In the genomic region with DNA sequence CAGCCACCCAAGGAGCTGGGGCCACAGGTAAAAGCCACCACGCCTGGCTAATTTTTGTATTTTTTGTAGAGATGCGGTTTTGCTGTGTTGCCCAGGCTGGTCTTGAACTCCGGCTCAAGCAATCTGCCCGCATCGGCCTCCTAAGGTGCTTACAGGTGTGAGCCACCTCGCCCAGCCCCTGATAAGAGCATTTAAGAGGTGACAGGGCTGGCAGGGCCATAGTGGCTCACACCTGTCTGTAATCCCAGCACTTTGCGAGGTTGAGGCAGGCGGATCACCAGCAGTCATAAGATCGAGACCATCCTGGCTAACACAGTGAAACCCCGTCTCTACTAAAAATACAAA, we compare ENCODE assay signal across 21 cellular contexts. TPM values are rescaled to one million over a fixed set of nuclear protein-coding genes. Genes with fewer than 3 reads are reported as not detected.
DNase-seq lines count a peak whose midpoint lies in the region; ATAC-seq and TF ChIP-seq lines count a peak whose summit lies in the region.
"Had no signal": no experiment of that assay in that cellular context is flagged by ENCODE, and none has a peak within 500 bp of the region (broad histone marks: within the 10 kb centered on the region; RNA-seq: fewer than 3 reads in every experiment).

No MANE protein-coding gene starts in this region.

- peaks cover 10% of the 10 kb centered on the region for H3K4me1 ChIP-seq in OCI-LY1 (ENCODE audit: insufficient read depth, low read length, severe bottlenecking)
- peaks cover 0 to 61% (median 31%) of the 10 kb centered on the region in 6 donors for H3K4me1 ChIP-seq in spleen
- H3K4me1 ChIP-seq in testis: peaks cover 6% of the 10 kb centered on the region
- H3K4me1 ChIP-seq: breast epithelium, uterus had no signal

- H3F3A ChIP-seq in OCI-LY1 (ENCODE audit: insufficient read depth, low read length): no peaks in the 10 kb centered on the region

- H2AFZ ChIP-seq in OCI-LY1 (ENCODE audit: low read length): no peak overlapping the region
- H2AFZ ChIP-seq: parathyroid adenoma had no signal

- 87 to 93% (median 89%) methylated on average over 10 of the region's 10 CpGs for WGBS in spleen, 5 donors
- WGBS in testis, 2 donors: 97% methylated on average over 10 of the region's 10 CpGs

- peaks cover 11% of the 10 kb centered on the region for H3K4me1 Mint-ChIP-seq in activated CD4-positive, alpha-beta T cell treated with anti-CD3 and anti-CD28 coated beads, Interleukin-2, amount 10 ng/mL, durations not matched to agents 24 days and 14 days
- peaks cover 26 to 32% of the 10 kb centered on the region in 2 donors for H3K4me1 Mint-ChIP-seq in effector memory CD8-positive, alpha-beta T cell (ENCODE audit: low read depth in 2 of 2)

- 0 out of 2 replicates have a peak overlapping the region, but pooled peaks have one; percentile 47 for H3K4me2 ChIP-seq in OCI-LY1 (ENCODE audit: low read length)
- H3K4me2 ChIP-seq: smooth muscle cell had no signal

- no peaks in the 10 kb centered on the region for H3K9me2 ChIP-seq in OCI-LY1 (ENCODE audit: low read depth, low read length)

- intact Hi-C loops in activated CD4-positive, alpha-beta T cell treated with anti-CD3 and anti-CD28 coated beads, Interleukin-2, amount 10 ng/mL, durations not matched to agents 24 days and 14 days (cut with micrococcal nuclease): no loop called here
- intact Hi-C loops in spleen (cut with DNase I; ENCODE audit: low total_unique reads) (no loop called here), testis (cut with DNase I; ENCODE audit: low total_unique reads) (no loop called here)

- H3K27me3 ChIP-seq in OCI-LY1 (ENCODE audit: insufficient read depth, low read length): no peaks in the 10 kb centered on the region; the same call in 1 of the 2 replicates
- no peaks in the 10 kb centered on the region for H3K27me3 ChIP-seq in spleen (replicated peaks in 1 of 7)
- no peaks in the 10 kb centered on the region for H3K27me3 ChIP-seq in testis
- H3K27me3 ChIP-seq: breast epithelium, dorsolateral prefrontal cortex, heart right ventricle, uterus had no signal

- H3K9me3 Mint-ChIP-seq in activated CD4-positive, alpha-beta T cell treated with anti-CD3 and anti-CD28 coated beads, Interleukin-2, amount 10 ng/mL, durations not matched to agents 24 days and 14 days: no peaks in the 10 kb centered on the region
- H3K9me3 Mint-ChIP-seq in effector memory CD8-positive, alpha-beta T cell: peaks cover 0 to 2% of the 10 kb centered on the region in 2 donors
- H3K9me3 Mint-ChIP-seq: activated naive CD8-positive, alpha-beta T cell treated with anti-CD3 and anti-CD28 coated beads, Interleukin-2, amount 50 U/mL, for 24 hours had no signal

- peak overlapping the region; percentile 49 for H3K27ac Mint-ChIP-seq in activated CD4-positive, alpha-beta T cell treated with anti-CD3 and anti-CD28 coated beads, Interleukin-2, amount 10 ng/mL, durations not matched to agents 24 days and 14 days
- H3K27ac Mint-ChIP-seq in effector memory CD8-positive, alpha-beta T cell: peak overlapping the region; percentile 97 to 100
- H3K27ac Mint-ChIP-seq: activated naive CD8-positive, alpha-beta T cell treated with anti-CD3 and anti-CD28 coated beads, Interleukin-2, amount 50 U/mL, for 24 hours had no signal

- H3K27me3 Mint-ChIP-seq in activated CD4-positive, alpha-beta T cell treated with anti-CD3 and anti-CD28 coated beads, Interleukin-2, amount 10 ng/mL, durations not matched to agents 24 days and 14 days: no peaks in the 10 kb centered on the region
- no peaks in the 10 kb centered on the region for H3K27me3 Mint-ChIP-seq in effector memory CD8-positive, alpha-beta T cell
- H3K27me3 Mint-ChIP-seq: activated naive CD8-positive, alpha-beta T cell treated with anti-CD3 and anti-CD28 coated beads, Interleukin-2, amount 50 U/mL, for 24 hours had no signal

- TF ChIP-seq POLR2A in spleen (IDR thresholded peaks at IDR 0.05) (no peak), testis (IDR thresholded peaks at IDR 0.05) (no peak)

- H3K4me3 ChIP-seq in OCI-LY1 (ENCODE audit: low read depth, low read length, poor library complexity, severe bottlenecking) (no peak overlapping the region), spleen (peak overlapping the region in 1 of 8 donors; percentile 31), testis (no peak overlapping the region)
- H3K4me3 ChIP-seq: breast epithelium, dorsolateral prefrontal cortex, heart right ventricle, K562, SK-N-MC, smooth muscle cell, uterus had no signal

- H3K4me3 Mint-ChIP-seq in activated CD4-positive, alpha-beta T cell treated with anti-CD3 and anti-CD28 coated beads, Interleukin-2, amount 10 ng/mL, durations not matched to agents 24 days and 14 days: peak overlapping the region; percentile 56
- H3K4me3 Mint-ChIP-seq in effector memory CD8-positive, alpha-beta T cell: peak overlapping the region; percentile 84 to 88
- H3K4me3 Mint-ChIP-seq: activated naive CD8-positive, alpha-beta T cell treated with anti-CD3 and anti-CD28 coated beads, Interleukin-2, amount 50 U/mL, for 24 hours had no signal

- peaks cover 10% of the 10 kb centered on the region for H3K36me3 Mint-ChIP-seq in activated CD4-positive, alpha-beta T cell treated with anti-CD3 and anti-CD28 coated beads, Interleukin-2, amount 10 ng/mL, durations not matched to agents 24 days and 14 days (ENCODE audit: low read depth)
- peaks cover 11% of the 10 kb centered on the region for H3K36me3 Mint-ChIP-seq in effector memory CD8-positive, alpha-beta T cell (ENCODE audit: insufficient read depth)

- H3K27ac ChIP-seq in OCI-LY1 (ENCODE audit: low read depth, low read length, poor library complexity, severe bottlenecking) (no peak overlapping the region), spleen (peak overlapping the region; percentile 31 to 95 (median 80)), testis (no peak overlapping the region)
- H3K27ac ChIP-seq: parathyroid adenoma, SK-N-MC, uterus had no signal

- H3K9me3 ChIP-seq in OCI-LY1 (ENCODE audit: low read length): no peaks in the 10 kb centered on the region
- H3K9me3 ChIP-seq in spleen: no peaks in the 10 kb centered on the region
- H3K9me3 ChIP-seq in testis: no peaks in the 10 kb centered on the region
- H3K9me3 ChIP-seq: breast epithelium, heart right ventricle, uterus had no signal

- TF ChIP-seq CTCF in OCI-LY1 (IDR thresholded peaks at IDR 0.05; ENCODE audit: low read length): no peak
- no peak for TF ChIP-seq CTCF in spleen (IDR thresholded peaks at IDR 0.05 in 8 of 11, conservative IDR thresholded peaks at IDR 0.05 in 3 of 11)
- TF ChIP-seq CTCF in testis (IDR thresholded peaks at IDR 0.05): no peak

- H3K9ac ChIP-seq in OCI-LY1 (ENCODE audit: low read length): no peak overlapping the region
- H3K9ac ChIP-seq: parathyroid adenoma had no signal

- DNase-seq in activated CD4-positive, alpha-beta T cell treated with anti-CD3 and anti-CD28 coated beads, Interleukin-2, amount 10 ng/mL, durations not matched to agents 24 days and 14 days: no peak
- DNase-seq in activated CD4-positive, alpha-beta T cell treated with anti-CD3 and anti-CD28 coated beads for 4 hours: no peak
- no peak for DNase-seq in effector memory CD8-positive, alpha-beta T cell
- no peak for DNase-seq in spleen
- no peak for DNase-seq in testis
- no peak for DNase-seq in NOMO-1 treated with DMSO at 0.1 percent for 48 hours (lab: John Stamatoyannopoulos, UW; ENCODE audit: unreplicated experiment)
- DNase-seq: activated CD8-positive, alpha-beta memory T cell treated with anti-CD3 and anti-CD28 coated beads, Interleukin-2, amount 50 U/mL, for 48 hours; activated naive CD8-positive, alpha-beta T cell treated with anti-CD3 and anti-CD28 coated beads, Interleukin-2, amount 50 U/mL, for 24 hours; dorsolateral prefrontal cortex; heart right ventricle; NCI-H1048; NCI-H748 treated with DMSO at 0.1 percent for 48 hours; uterus had no signal

- H3K36me3 ChIP-seq in OCI-LY1 (ENCODE audit: insufficient read depth, low read length) (no peaks in the 10 kb centered on the region; the same call in 1 of the 2 replicates), spleen (peaks cover 0 to 47% (median 5%) of the 10 kb centered on the region in 6 donors), testis (ENCODE audit: low read depth, missing control alignments) (no peaks in the 10 kb centered on the region)
- H3K36me3 ChIP-seq: breast epithelium, uterus had no signal

- H3K79me2 ChIP-seq in OCI-LY1 (ENCODE audit: insufficient read depth, low read length): no peaks in the 10 kb centered on the region
- H3K79me2 ChIP-seq: parathyroid adenoma had no signal

- ATAC-seq in effector memory CD8-positive, alpha-beta T cell (replicated peaks): peak; percentile 3
- ATAC-seq in HG03095 (IDR thresholded peaks at IDR 0.05; ENCODE audit: unreplicated experiment): no peak
- ATAC-seq: activated naive CD8-positive, alpha-beta T cell treated with anti-CD3 and anti-CD28 coated beads, Interleukin-2, amount 50 U/mL, for 24 hours; heart right ventricle; K562; Panc1 had no signal

- no peaks in the 10 kb centered on the region for H4K20me1 ChIP-seq in OCI-LY1 (ENCODE audit: insufficient read depth, low read length)

RNA-seq across cellular contexts. Expression of a gene that starts 9.0 kb away (rescaled TPM):
- 29.4 and 30.5 TPM in 2 replicates for total RNA-seq in activated CD4-positive, alpha-beta T cell treated with anti-CD3 and anti-CD28 coated beads, Interleukin-2, amount 10 ng/mL, durations not matched to agents 24 days and 14 days
- total RNA-seq in spleen (10 to 100 TPM; 20.7 to 37.8 (median 25.6) TPM), testis (10 to 100 TPM; 32.2 to 33.6 TPM)
- polyA plus RNA-seq in spleen (1 to 10 TPM; 3.7 to 7.8 (median 3.7) TPM), testis (ENCODE audit: insufficient read depth, low read depth, low replicate concordance) (33.5 TPM)

RNA-seq across cellular contexts. Expression of a gene that starts 36.7 kb away (rescaled TPM):
- 6.7 and 8.4 TPM in 2 replicates for total RNA-seq in activated CD4-positive, alpha-beta T cell treated with anti-CD3 and anti-CD28 coated beads, Interleukin-2, amount 10 ng/mL, durations not matched to agents 24 days and 14 days
- total RNA-seq in spleen (10 to 100 TPM in 3 of 7 donors, 1 to 10 TPM in 4; 4.6 to 19.8 (median 9.3) TPM), testis (1 to 10 TPM; 5.3 to 6.8 TPM)
- polyA plus RNA-seq in spleen (1 to 10 TPM; 2.4 to 4.9 (median 3.9) TPM), testis (ENCODE audit: insufficient read depth, low read depth, low replicate concordance) (7.5 TPM)

RNA-seq across cellular contexts. Expression of a gene that starts 46.4 kb away (rescaled TPM):
- total RNA-seq in activated CD4-positive, alpha-beta T cell treated with anti-CD3 and anti-CD28 coated beads, Interleukin-2, amount 10 ng/mL, durations not matched to agents 24 days and 14 days: 10.1 and 11.2 TPM in 2 replicates
- 10 to 100 TPM in 3 of 7 donors, 1 to 10 TPM in 4; 5.7 to 14.4 (median 9.4) TPM for total RNA-seq in spleen
- 1 to 10 TPM; 1.5 to 3.3 (median 2.8) TPM for polyA plus RNA-seq in spleen
- 10 to 100 TPM; 18.0 to 18.4 TPM for total RNA-seq in testis
- 21.8 TPM for polyA plus RNA-seq in testis (ENCODE audit: insufficient read depth, low read depth, low replicate concordance)

RNA-seq across cellular contexts. Expression of a gene that starts 50.7 kb away (rescaled TPM):
- 37.0 and 44.0 TPM in 2 replicates for total RNA-seq in activated CD4-positive, alpha-beta T cell treated with anti-CD3 and anti-CD28 coated beads, Interleukin-2, amount 10 ng/mL, durations not matched to agents 24 days and 14 days
- total RNA-seq in spleen (10 to 100 TPM; 13.6 to 32.2 (median 22.5) TPM), testis (10 to 100 TPM; 13.9 to 16.4 TPM)
- polyA plus RNA-seq in spleen (10 to 100 TPM; 13.7 to 17.7 (median 15.8) TPM), testis (ENCODE audit: insufficient read depth, low read depth, low replicate concordance) (8.9 TPM)

Comparison
In these comparisons a context has a peak if more than half of its experiments do, and no peak if none do; other contexts are left out.
1. H3K27ac ChIP-seq: peak in spleen (8 of 8); none in OCI-LY1 (single experiment) and testis (0 of 2).